In genomic region chr15:92808611-92809063, GRCh38 we compare ENCODE assay signal across 8 cellular contexts.
DNase-seq lines count a peak whose midpoint lies in the region; ATAC-seq and TF ChIP-seq lines count a peak whose summit lies in the region.

No MANE protein-coding gene starts in this region.

- DNase-seq in DND-41 (no peak), HuH-7.5 (ENCODE audit: low spot score) (peak; percentile 75), left cardiac atrium (peak; percentile 62), gastrocnemius medialis (peak; percentile 41 to 68), SHP77 treated with DMSO at 0.1 percent for 48 hours (lab: John Stamatoyannopoulos, UW) (no peak)

- peaks cover 24% of the 10 kb centered on the region for H3K36me3 Mint-ChIP-seq in activated T-helper 17 cell treated with anti-CD3 and anti-CD28 coated beads, Interleukin-2, amount 50 U/mL, for 72 hours (ENCODE audit: low read depth)

- peak overlapping the region; percentile 99 for H3K4me3 Mint-ChIP-seq in activated T-helper 17 cell treated with anti-CD3 and anti-CD28 coated beads, Interleukin-2, amount 50 U/mL, for 72 hours

- H3K9me3 ChIP-seq in DND-41 (ENCODE audit: insufficient read depth, low read length, severe bottlenecking) (no peaks in the 10 kb centered on the region), gastrocnemius medialis (no peaks in the 10 kb centered on the region)

- H3K27me3 ChIP-seq in DND-41 (ENCODE audit: insufficient read depth, low read length, poor library complexity) (no peaks in the 10 kb centered on the region), gastrocnemius medialis (no peaks in the 10 kb centered on the region)

- H3K4me3 ChIP-seq in DND-41 (ENCODE audit: low read depth in 1 of 2, low read length in 2 of 2) (peak overlapping the region; percentile 62; a peak in 3 of 4 replicates), gastrocnemius medialis (peak overlapping the region; percentile 61 to 84 (median 70))

- H3K9ac ChIP-seq in DND-41 (ENCODE audit: low read depth, low read length) = peak overlapping the region; percentile 70

- TF ChIP-seq CTCF in DND-41 (IDR thresholded peaks at IDR 0.05; ENCODE audit: borderline replicate concordance, extremely low read depth, low read length, poor library complexity, severe bottlenecking) (no peak), gastrocnemius medialis (IDR thresholded peaks at IDR 0.05 in 4 of 5, conservative IDR thresholded peaks at IDR 0.05 in 1 of 5) (no peak)

- intact Hi-C loops in left cardiac atrium (cut with DNase I) = loop anchor here (1.0 to 2.0 kb wide), 2 partner anchors 96 to 110 kb away; no protein-coding TSS in a partner anchor
- intact Hi-C loops in gastrocnemius medialis (cut with DNase I; ENCODE audit: low total_unique reads) = loop anchor here (1.0 to 2.0 kb wide), 5 partner anchors 24 to 262 kb away; no protein-coding TSS in a partner anchor

- TF ChIP-seq POLR2A in gastrocnemius medialis (IDR thresholded peaks at IDR 0.05) = no peak

- H3K4me2 ChIP-seq in DND-41 (ENCODE audit: insufficient read depth, low read length) = peak overlapping the region; percentile 70

- H3K79me2 ChIP-seq in DND-41 (ENCODE audit: insufficient read depth, low read length) = peaks cover 34% of the 10 kb centered on the region

- H3K27ac ChIP-seq in DND-41 (ENCODE audit: low read length) (peak overlapping the region; percentile 87), gastrocnemius medialis (peak overlapping the region; percentile 97 to 99 (median 98))

- peak overlapping the region; percentile 100 for H3K27ac Mint-ChIP-seq in activated T-helper 17 cell treated with anti-CD3 and anti-CD28 coated beads, Interleukin-2, amount 50 U/mL, for 72 hours

- peak overlapping the region; percentile 76 for H2AFZ ChIP-seq in DND-41 (ENCODE audit: low read depth, low read length)

- no peaks in the 10 kb centered on the region for H3K36me3 ChIP-seq in DND-41 (ENCODE audit: insufficient read depth, low read length)
- H3K36me3 ChIP-seq in gastrocnemius medialis = no peaks in the 10 kb centered on the region

- peaks cover 20% of the 10 kb centered on the region for H3K4me1 Mint-ChIP-seq in activated T-helper 17 cell treated with anti-CD3 and anti-CD28 coated beads, Interleukin-2, amount 50 U/mL, for 72 hours

- H3K27me3 Mint-ChIP-seq in activated T-helper 17 cell treated with anti-CD3 and anti-CD28 coated beads, Interleukin-2, amount 50 U/mL, for 72 hours = no peaks in the 10 kb centered on the region

- ATAC-seq in DND-41 (ENCODE audit: insufficient read depth, low read depth) (peak; percentile 42), GM21423 (IDR thresholded peaks at IDR 0.05; ENCODE audit: unreplicated experiment) (peak; percentile 8), left cardiac atrium (peak; percentile 3 to 14), gastrocnemius medialis (peak; percentile 1 to 6), GM19397 (IDR thresholded peaks at IDR 0.05; ENCODE audit: unreplicated experiment) (no peak)
- peak; percentile 6 for ATAC-seq in activated T-helper 17 cell treated with anti-CD3 and anti-CD28 coated beads, Interleukin-2, amount 50 U/mL, for 72 hours (replicated peaks)

- H3K4me1 ChIP-seq in DND-41 (ENCODE audit: insufficient read depth, low read length) (peaks cover 32% of the 10 kb centered on the region), gastrocnemius medialis (peaks cover 37 to 47% of the 10 kb centered on the region in 2 donors)

- no peaks in the 10 kb centered on the region for H4K20me1 ChIP-seq in DND-41 (ENCODE audit: insufficient read depth, low read length)

- in situ Hi-C loops in gastrocnemius medialis (cut with MboI; ENCODE audit: low sequenced_read_pairs in 4 of 4) = loop anchor here in 2 of 4 donors (10.0 to 25.0 kb wide), 2 partner anchors 256 to 654 kb away; no protein-coding TSS in a partner anchor

- H3K9me3 Mint-ChIP-seq in activated T-helper 17 cell treated with anti-CD3 and anti-CD28 coated beads, Interleukin-2, amount 50 U/mL, for 72 hours = no peaks in the 10 kb centered on the region

Comparison
In these comparisons a context has a peak if more than half of its experiments do, and no peak if none do; other contexts are left out.
1. DNase-seq: peak in HuH-7.5 (single experiment), left cardiac atrium (single experiment) and gastrocnemius medialis (2 of 2); none in DND-41 (single experiment) and SHP77 treated with DMSO at 0.1 percent for 48 hours (single experiment).